In genomic region chr14:61253064-61253753, GRCh38 we compare ENCODE assay signal across 10 cellular contexts. TPM values are rescaled to one million over a fixed set of nuclear protein-coding genes. Genes with fewer than 3 reads are reported as not detected.
A peak's percentile ranks its signal among the peaks of the same experiment; 100 is the strongest.
DNase-seq lines count a peak whose midpoint lies in the region; ATAC-seq, FAIRE-seq and TF ChIP-seq lines count a peak whose summit lies in the region.
"Had no signal": no experiment of that assay in that cellular context is flagged by ENCODE, and none has a peak within 500 bp of the region (broad histone marks: within the 10 kb centered on the region; RNA-seq: fewer than 3 reads in every experiment).

No MANE protein-coding gene starts in this region.

- DNase-seq in Panc1 (ENCODE audit: low read depth, low spot score) (no peak), lower lobe of right lung (no peak), NCI-H446 treated with DMSO at 0.1 percent for 48 hours (lab: John Stamatoyannopoulos, UW) (no peak), RCC 7860 (ENCODE audit: low spot score) (no peak)

- TF ChIP-seq CTCF in Panc1 (IDR thresholded peaks at IDR 0.05) = peak; percentile 51
- peak; percentile 7 for TF ChIP-seq CTCF in lower lobe of right lung (IDR thresholded peaks at IDR 0.05)

- BruUV-seq in Panc1 (replicated peaks; lab: Mats Ljungman, UMichigan) = no TSS peak

- CTCF ChIA-PET in Panc1 (lab: Charles Lee) = interaction anchor here (0.8 kb wide), 1 partner anchor 609 kb away, joined by 4 read pairs; no protein-coding TSS in a partner anchor

- H3K4me2 ChIP-seq in BLaER1 = peak overlapping the region; percentile 64

- H3K4me3 ChIP-seq in BLaER1 = no peak overlapping the region
- no peak overlapping the region for H3K4me3 ChIP-seq in Panc1 (ENCODE audit: low read depth in 2 of 2, low read length in 2 of 2)
- H3K4me3 ChIP-seq in lower lobe of right lung = no peak overlapping the region
- H3K4me3 ChIP-seq: coronary artery, smooth muscle cell had no signal

- in situ Hi-C loops in Panc1 (cut with HindIII; ENCODE audit: low pct_unique_long_range_greater_than_20kb, low sequenced_read_pairs) = no loop called here

- H3K9me3 ChIP-seq in BLaER1 = no peaks in the 10 kb centered on the region
- H3K9me3 ChIP-seq in Panc1 (ENCODE audit: control insufficient read depth, insufficient read depth, low read depth, low read length) = no peaks in the 10 kb centered on the region
- no peaks in the 10 kb centered on the region for H3K9me3 ChIP-seq in lower lobe of right lung

- peaks cover 22% of the 10 kb centered on the region for H3K4me1 ChIP-seq in BLaER1
- H3K4me1 ChIP-seq in Panc1 (ENCODE audit: control insufficient read depth, insufficient read depth, low read length) = no peaks in the 10 kb centered on the region
- H3K4me1 ChIP-seq in lower lobe of right lung = peaks cover 8% of the 10 kb centered on the region

- H3K27me3 ChIP-seq in BLaER1 (no peaks in the 10 kb centered on the region), Panc1 (ENCODE audit: control insufficient read depth, insufficient read depth, low read length) (no peaks in the 10 kb centered on the region), lower lobe of right lung (ENCODE audit: low read depth) (no peaks in the 10 kb centered on the region)

- H4K20me1 ChIP-seq in BLaER1 = no peaks in the 10 kb centered on the region

- H3K36me3 ChIP-seq in BLaER1 = no peaks in the 10 kb centered on the region
- no peaks in the 10 kb centered on the region for H3K36me3 ChIP-seq in Panc1 (ENCODE audit: control insufficient read depth, insufficient read depth, low read length)
- H3K36me3 ChIP-seq in lower lobe of right lung = no peaks in the 10 kb centered on the region

- ATAC-seq in HG02938 (IDR thresholded peaks at IDR 0.05; ENCODE audit: unreplicated experiment) (peak; percentile 16), Panc1 (no peak), lower lobe of right lung (peak; percentile 19 to 24), HG02588 (IDR thresholded peaks at IDR 0.05; ENCODE audit: unreplicated experiment) (no peak), HG03432 (IDR thresholded peaks at IDR 0.05; ENCODE audit: unreplicated experiment) (no peak)

- H3K27ac ChIP-seq in BLaER1 (no peak overlapping the region), Panc1 (ENCODE audit: low read length) (no peak overlapping the region), lower lobe of right lung (no peak overlapping the region)
- H3K27ac ChIP-seq: coronary artery had no signal

- H3K9ac ChIP-seq in BLaER1 = no peak overlapping the region

- POLR2A ChIA-PET in Panc1 (lab: Charles Lee) = no interaction called here

- FAIRE-seq in RCC 7860 (lab: Jason Lieb, UNC) = no peak

- intact Hi-C loops in Panc1 (cut with micrococcal nuclease; ENCODE audit: unreplicated experiment) (loop anchor here (5.0 to 10.0 kb wide), 2 partner anchors 228 to 626 kb away; no protein-coding TSS in a partner anchor), lower lobe of right lung (cut with DNase I) (no loop called here)

RNA-seq across cellular contexts. Expression of gene TMEM30B, which starts 27.9 kb away (rescaled TPM):
- total RNA-seq in Panc1 (2021; ENCODE audit: unreplicated experiment) = 0.10 TPM
- not detected for polyA plus RNA-seq in Panc1 (2012; ENCODE audit: insufficient read length)
- 20.3 TPM for total RNA-seq in lower lobe of right lung

Comparison
In these comparisons a context has a peak if more than half of its experiments do, and no peak if none do; other contexts are left out.
1. ATAC-seq: peak in HG02938 (single experiment) and lower lobe of right lung (2 of 2); none in Panc1 (single experiment), HG02588 (single experiment) and HG03432 (single experiment).
2. RNA of gene TMEM30B, which starts 27.9 kb away (total RNA-seq): 20.3 TPM in lower lobe of right lung (single experiment); 0.10 TPM in Panc1 (single experiment); every median in the first group is over 10 times any median in the second.